ENCODE assay signal across 13 cellular contexts in the genomic region with DNA sequence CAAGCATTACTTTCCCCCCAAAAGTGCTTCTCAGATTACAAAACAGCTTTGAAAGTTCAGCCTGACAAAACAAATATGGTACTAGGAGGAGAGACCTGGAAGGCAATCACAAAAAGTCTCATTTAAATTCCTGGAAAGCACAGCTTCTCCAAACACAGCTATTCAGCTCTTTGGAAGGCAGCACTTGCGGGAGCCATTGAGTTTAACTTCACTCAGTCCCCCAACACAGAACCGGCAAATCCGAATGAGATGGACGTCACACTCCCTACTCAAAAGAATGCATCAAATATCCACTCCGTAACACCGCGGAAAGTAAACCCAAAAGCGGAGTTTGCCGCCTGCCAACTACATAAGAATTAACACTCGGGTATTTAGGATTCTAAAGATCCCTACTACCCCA. TPM values are rescaled to one million over a fixed set of nuclear protein-coding genes. Genes with fewer than 3 reads are reported as not detected.
DNase-seq lines count a peak whose midpoint lies in the region; ATAC-seq, FAIRE-seq and TF ChIP-seq lines count a peak whose summit lies in the region.
"Had no signal": no experiment of that assay in that cellular context is flagged by ENCODE, and none has a peak within 500 bp of the region (broad histone marks: within the 10 kb centered on the region; RNA-seq: fewer than 3 reads in every experiment).

No MANE protein-coding gene starts in this region.

- peaks cover 2% of the 10 kb centered on the region for H3K9me3 Mint-ChIP-seq in neural progenitor cell
- H3K9me3 Mint-ChIP-seq in natural killer cell treated with Interleukin-12 subunit alpha and Interleukin-12 subunit beta and Interleukin-15 and Interleukin-18, amount 100 ng/mL, for 72 hours = no peaks in the 10 kb centered on the region
- peaks cover 0 to 2% (median 0%) of the 10 kb centered on the region in 9 donors for H3K9me3 Mint-ChIP-seq in naive thymus-derived CD8-positive, alpha-beta T cell

- H3K36me3 Mint-ChIP-seq in neural progenitor cell = peaks cover 8% of the 10 kb centered on the region
- peaks cover 7% of the 10 kb centered on the region for H3K36me3 Mint-ChIP-seq in natural killer cell treated with Interleukin-12 subunit alpha and Interleukin-12 subunit beta and Interleukin-15 and Interleukin-18, amount 100 ng/mL, for 72 hours
- peaks cover 0 to 2% (median 0%) of the 10 kb centered on the region in 3 donors for H3K36me3 Mint-ChIP-seq in naive thymus-derived CD8-positive, alpha-beta T cell

- peak overlapping the region; percentile 95 for H3K9ac ChIP-seq in PC-3 (ENCODE audit: low read length)
- H3K9ac ChIP-seq in fibroblast of lung (ENCODE audit: insufficient read depth, low read length) = no peak overlapping the region
- H3K9ac ChIP-seq in neural progenitor cell = no peak overlapping the region

- H3K27me3 Mint-ChIP-seq in neural progenitor cell (ENCODE audit: insufficient read depth, low read depth) = peaks cover 7% of the 10 kb centered on the region
- peaks cover 19 to 31% of the 10 kb centered on the region in 2 donors for H3K27me3 Mint-ChIP-seq in natural killer cell treated with Interleukin-12 subunit alpha and Interleukin-12 subunit beta and Interleukin-15 and Interleukin-18, amount 100 ng/mL, for 72 hours
- H3K27me3 Mint-ChIP-seq in naive thymus-derived CD8-positive, alpha-beta T cell = peaks cover 15 to 30% (median 27%) of the 10 kb centered on the region in 5 donors

- TF ChIP-seq CTCF in PC-3 (conservative IDR thresholded peaks at IDR 0.05; ENCODE audit: low read depth, low read length) = no peak
- TF ChIP-seq CTCF in fibroblast of lung (conservative IDR thresholded peaks at IDR 0.05 in 1 of 2, IDR thresholded peaks at IDR 0.05 in 1 of 2; ENCODE audit: low read depth in 1 of 2, low read length in 2 of 2) = no peak
- no peak for TF ChIP-seq CTCF in neural progenitor cell (IDR thresholded peaks at IDR 0.05)

- H3K27ac ChIP-seq in PC-3 (ENCODE audit: low read length) (peak overlapping the region; percentile 88), fibroblast of lung (ENCODE audit: insufficient read depth, low read length) (no peak overlapping the region), neural progenitor cell (no peak overlapping the region)

- no peaks in the 10 kb centered on the region for H3K9me3 ChIP-seq in PC-3 (ENCODE audit: low read length)
- H3K9me3 ChIP-seq in fibroblast of lung (ENCODE audit: control insufficient read depth, insufficient read depth, low read depth, low read length) = no peaks in the 10 kb centered on the region
- H3K9me3 ChIP-seq in neural progenitor cell (ENCODE audit: low read depth) = no peaks in the 10 kb centered on the region

- H3K4me1 Mint-ChIP-seq in neural progenitor cell = peaks cover 39% of the 10 kb centered on the region
- H3K4me1 Mint-ChIP-seq in natural killer cell treated with Interleukin-12 subunit alpha and Interleukin-12 subunit beta and Interleukin-15 and Interleukin-18, amount 100 ng/mL, for 72 hours (ENCODE audit: low read depth in 2 of 2) = peaks cover 0 to 3% of the 10 kb centered on the region in 2 donors
- H3K4me1 Mint-ChIP-seq in naive thymus-derived CD8-positive, alpha-beta T cell = peaks cover 0 to 7% (median 1%) of the 10 kb centered on the region in 4 donors

- peak overlapping the region; percentile 100 for H3K4me3 Mint-ChIP-seq in neural progenitor cell
- H3K4me3 Mint-ChIP-seq in natural killer cell treated with Interleukin-12 subunit alpha and Interleukin-12 subunit beta and Interleukin-15 and Interleukin-18, amount 100 ng/mL, for 72 hours = no peak overlapping the region
- H3K4me3 Mint-ChIP-seq in naive thymus-derived CD8-positive, alpha-beta T cell = no peak overlapping the region

- H3K27ac Mint-ChIP-seq in neural progenitor cell = peak overlapping the region; percentile 96
- no peak overlapping the region for H3K27ac Mint-ChIP-seq in natural killer cell treated with Interleukin-12 subunit alpha and Interleukin-12 subunit beta and Interleukin-15 and Interleukin-18, amount 100 ng/mL, for 72 hours
- H3K27ac Mint-ChIP-seq in naive thymus-derived CD8-positive, alpha-beta T cell = peak overlapping the region in 1 of 10 donors; percentile 61
- H3K27ac Mint-ChIP-seq: CD4-positive, alpha-beta memory T cell had no signal

- TF ChIP-seq POLR2A in H54 (IDR thresholded peaks at IDR 0.05; ENCODE audit: low read depth, low read length) = no peak

- 0 out of 2 replicates have a peak, but pooled peaks have one; percentile 0 for ATAC-seq in PC-3
- no peak for ATAC-seq in natural killer cell treated with Interleukin-12 subunit alpha and Interleukin-12 subunit beta and Interleukin-15 and Interleukin-18, amount 100 ng/mL, for 72 hours
- no peak for ATAC-seq in naive thymus-derived CD8-positive, alpha-beta T cell

- POLR2A ChIA-PET in PC-3 (lab: Charles Lee; ENCODE audit: unreplicated experiment) = no interaction called here
- POLR2A ChIA-PET in naive thymus-derived CD8-positive, alpha-beta T cell (lab: Charles Lee) = no interaction called here

- H2AFZ ChIP-seq in PC-3 (ENCODE audit: low read length) (peak overlapping the region; percentile 82; the same call in 1 of the 2 replicates), fibroblast of lung (ENCODE audit: low read length) (no peak overlapping the region), neural progenitor cell (replicated peaks) (peak overlapping the region; percentile 87)

- TSS peak; percentile 69 for BruUV-seq in PC-3 (replicated peaks; lab: Mats Ljungman, UMichigan)

- FAIRE-seq in H54 (lab: Jason Lieb, UNC) = no peak
- FAIRE-seq: GM12891, islet of Langerhans had no signal

- H3K27me3 ChIP-seq in PC-3 (ENCODE audit: low read length) (no peaks in the 10 kb centered on the region), fibroblast of lung (ENCODE audit: control insufficient read depth, insufficient read depth, low read length) (peaks cover 7% of the 10 kb centered on the region), neural progenitor cell (peaks cover 62% of the 10 kb centered on the region)

- peak overlapping the region; percentile 77 for H3K4me2 ChIP-seq in PC-3 (ENCODE audit: low read length)
- no peak overlapping the region for H3K4me2 ChIP-seq in fibroblast of lung (ENCODE audit: extremely low read depth, insufficient read depth, low read length)
- H3K4me2 ChIP-seq in neural progenitor cell = peak overlapping the region; percentile 97

- peaks cover 30% of the 10 kb centered on the region for H4K20me1 ChIP-seq in PC-3 (ENCODE audit: low read length)
- no peaks in the 10 kb centered on the region for H4K20me1 ChIP-seq in fibroblast of lung (ENCODE audit: control insufficient read depth, extremely low read depth, insufficient read depth, low read length)
- H4K20me1 ChIP-seq in neural progenitor cell (ENCODE audit: low read depth) = peaks cover 25% of the 10 kb centered on the region

- H3F3A ChIP-seq in PC-3 (ENCODE audit: low read length, unreplicated experiment) = no peaks in the 10 kb centered on the region
- peaks cover 8% of the 10 kb centered on the region for H3F3A ChIP-seq in neural progenitor cell (ENCODE audit: low read depth)

- CTCF ChIA-PET in PC-3 (lab: Charles Lee) = no interaction called here

- intact Hi-C loops in PC-3 (cut with micrococcal nuclease) = loop anchor here (10.0 kb wide), 1 partner anchor 249 kb away; no protein-coding TSS in a partner anchor

- peaks cover 48% of the 10 kb centered on the region for H3K79me2 ChIP-seq in PC-3 (ENCODE audit: low read length)
- no peaks in the 10 kb centered on the region for H3K79me2 ChIP-seq in fibroblast of lung (ENCODE audit: control insufficient read depth, insufficient read depth, low read length)
- peaks cover 7% of the 10 kb centered on the region for H3K79me2 ChIP-seq in neural progenitor cell (ENCODE audit: low read depth)

- no peaks in the 10 kb centered on the region for H3K9me2 ChIP-seq in PC-3 (replicated peaks; ENCODE audit: low read length)

- H3K36me3 ChIP-seq in PC-3 (ENCODE audit: low read depth, low read length) (no peaks in the 10 kb centered on the region), fibroblast of lung (ENCODE audit: control insufficient read depth, insufficient read depth, low read length) (no peaks in the 10 kb centered on the region), neural progenitor cell (no peaks in the 10 kb centered on the region)

- peak; percentile 50 for DNase-seq in DMS79 treated with DMSO at 0.1 percent for 48 hours (lab: John Stamatoyannopoulos, UW)
- peak; percentile 50 for DNase-seq in PC-3
- peak; percentile 10 to 34 for DNase-seq in fibroblast of lung (ENCODE audit: low read depth in 2 of 2)
- DNase-seq in neural progenitor cell (ENCODE audit: low spot score) = peak; percentile 63
- DNase-seq in natural killer cell treated with Interleukin-12 subunit alpha and Interleukin-12 subunit beta and Interleukin-15 and Interleukin-18, amount 100 ng/mL, for 72 hours (ENCODE audit: low spot score) = no peak
- no peak for DNase-seq in activated T-cell treated with anti-CD3 and anti-CD28 coated beads for 4 hours
- DNase-seq in naive thymus-derived CD8-positive, alpha-beta T cell = no peak
- DNase-seq in H54 (ENCODE audit: insufficient read length, low spot score) = no peak
- DNase-seq: activated T-cell treated with anti-CD3 and anti-CD28 coated beads, Interleukin-2, amount 50 U/mL, for 1 hour; CD4-positive, alpha-beta memory T cell; NCI-H526 treated with DMSO at 0.1 percent for 48 hours had no signal

- peaks cover 21% of the 10 kb centered on the region for H3K4me1 ChIP-seq in PC-3 (ENCODE audit: insufficient read depth, low read length)
- H3K4me1 ChIP-seq in fibroblast of lung (ENCODE audit: control insufficient read depth, extremely low read depth, insufficient read depth, low read length) = no peaks in the 10 kb centered on the region
- peaks cover 8% of the 10 kb centered on the region for H3K4me1 ChIP-seq in neural progenitor cell

- H3K4me3 ChIP-seq in PC-3 (ENCODE audit: low read length) (peak overlapping the region; percentile 83), fibroblast of lung (replicated peaks in 1 of 4; ENCODE audit: control extremely low read depth in 1 of 4, insufficient read depth in 1 of 4, low read depth in 3 of 4, low read length in 4 of 4) (no peak overlapping the region), neural progenitor cell (peak overlapping the region; percentile 86)

RNA-seq across cellular contexts. Expression of a gene that starts 0.6 kb away (rescaled TPM):
- total RNA-seq in PC-3 (2014; rRNA removed) (11.4 and 12.6 TPM in 2 replicates), fibroblast of lung (not detected in 2 replicates), neural progenitor cell (ENCODE audit: low replicate concordance) (10.1 and 12.8 TPM in 2 replicates)
- not detected in 2 replicates for polyA plus RNA-seq in fibroblast of lung
- polyA plus RNA-seq in fibroblast of lung (2012) = not detected in 2 replicates
- not detected in 2 replicates for polyA minus RNA-seq in fibroblast of lung (ENCODE audit: low replicate concordance)
- not detected for total RNA-seq in natural killer cell treated with Interleukin-12 subunit alpha and Interleukin-12 subunit beta and Interleukin-15 and Interleukin-18, amount 100 ng/mL, for 72 hours
- total RNA-seq in naive thymus-derived CD8-positive, alpha-beta T cell = not detected
- polyA plus RNA-seq in naive thymus-derived CD8-positive, alpha-beta T cell = not detected
- total RNA-seq: CD4-positive, alpha-beta memory T cell had no signal
- polyA plus RNA-seq: CD4-positive, alpha-beta memory T cell had no signal

Comparison
In these comparisons a context has a peak if more than half of its experiments do, and no peak if none do; other contexts are left out.
1. DNase-seq: peak in DMS79 treated with DMSO at 0.1 percent for 48 hours (single experiment), PC-3 (single experiment), fibroblast of lung (2 of 2) and neural progenitor cell (single experiment); none in natural killer cell treated with Interleukin-12 subunit alpha and Interleukin-12 subunit beta and Interleukin-15 and Interleukin-18, amount 100 ng/mL, for 72 hours (single experiment), activated T-cell treated with anti-CD3 and anti-CD28 coated beads for 4 hours (single experiment), naive thymus-derived CD8-positive, alpha-beta T cell (0 of 10) and H54 (single experiment).
2. H3K4me3 ChIP-seq: peak in PC-3 (single experiment) and neural progenitor cell (single experiment); none in fibroblast of lung (0 of 4).
3. RNA of a gene that starts 0.6 kb away (total RNA-seq): 11.4 to 12.6 TPM in PC-3 and 10.1 to 12.8 TPM in neural progenitor cell; not detected in fibroblast of lung, not detected in natural killer cell treated with Interleukin-12 subunit alpha and Interleukin-12 subunit beta and Interleukin-15 and Interleukin-18, amount 100 ng/mL, for 72 hours and not detected in naive thymus-derived CD8-positive, alpha-beta T cell; every median in the first group is over 10 times any median in the second.